Comparison of ENCODE assay signal across 23 cellular contexts in the genomic region with DNA sequence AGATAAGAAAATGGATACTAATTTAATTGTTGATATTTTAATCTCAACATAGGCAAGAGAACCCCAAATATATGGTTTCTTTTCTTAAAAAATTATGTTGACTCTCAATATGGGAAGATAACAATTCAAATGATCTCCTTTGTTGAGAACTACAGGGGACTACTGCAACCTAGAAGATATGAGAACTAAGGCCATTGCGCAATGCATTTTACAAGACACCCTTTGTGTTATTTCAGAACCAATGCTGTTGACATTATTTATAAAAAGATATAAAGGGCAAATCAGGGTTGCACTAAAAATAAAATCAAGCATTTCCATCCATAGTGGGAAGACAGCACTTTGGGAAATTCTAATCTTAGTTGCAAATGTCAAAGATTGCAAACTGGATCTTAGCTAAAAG.
"Had no signal": no experiment of that assay in that cellular context is flagged by ENCODE, and none has a peak within 500 bp of the region (broad histone marks: within the 10 kb centered on the region; RNA-seq: fewer than 3 reads in every experiment).

No MANE protein-coding gene starts in this region.

- H3K27me3 ChIP-seq: breast epithelium, foreskin keratinocyte, heart right ventricle, left lung, neural progenitor cell, right atrium auricular region, testis, transverse colon had no signal

- H3K4me1 ChIP-seq: breast epithelium, foreskin keratinocyte, left lung, lower lobe of right lung, neural progenitor cell, right atrium auricular region, testis, transverse colon had no signal

- H3K4me3 ChIP-seq: breast epithelium, heart right ventricle, left lung, lower lobe of right lung, neural progenitor cell, right atrium auricular region, testis, transverse colon had no signal

- DNase-seq: activated CD4-positive, alpha-beta memory T cell treated with anti-CD3 and anti-CD28 coated beads for 36 hours; activated CD4-positive, alpha-beta T cell treated with anti-CD3 and anti-CD28 coated beads for 48 hours; activated CD8-positive, alpha-beta memory T cell treated with anti-CD3 and anti-CD28 coated beads, Interleukin-2, amount 50 U/mL, for 48 hours; activated gamma-delta T cell; activated naive CD4-positive, alpha-beta T cell treated with anti-CD3 and anti-CD28 coated beads, Interleukin-2, amount 50 U/mL, for 16 hours; activated T-cell treated with anti-CD3 and anti-CD28 coated beads, Interleukin-2, amount 50 U/mL, for 24 hours; central memory CD4-positive, alpha-beta T cell; foreskin keratinocyte; heart right ventricle; kidney glomerular epithelial cell; lower lobe of right lung; mesendoderm; natural killer cell; stimulated activated CD4-positive, alpha-beta T cell treated with anti-CD3 and anti-CD28 coated beads, Interleukin-2, amount 100 ng/mL, for 48 hours; stimulated activated naive CD8-positive, alpha-beta T cell treated with anti-CD3 and anti-CD28 coated beads, Interleukin-15, Interleukin-2, amounts not matched to agents 100 U/mL and 50 U/mL, for 24 hours; T-helper 9 cell; testis; transverse colon; WERI-Rb-1 had no signal

- H3K36me3 ChIP-seq: breast epithelium, left lung, lower lobe of right lung, neural progenitor cell, right atrium auricular region, transverse colon, WERI-Rb-1 had no signal

- H3K27ac ChIP-seq: breast epithelium, foreskin keratinocyte, heart right ventricle, left lung, lower lobe of right lung, neural progenitor cell, right atrium auricular region, testis, transverse colon, WERI-Rb-1 had no signal

- H3K9ac ChIP-seq: neural progenitor cell had no signal

- H3K9me3 ChIP-seq: breast epithelium, heart right ventricle, left lung, lower lobe of right lung, right atrium auricular region, testis, transverse colon had no signal
